ENCODE assay signal across 28 cellular contexts in genomic region chr21:45377866-45378257, GRCh38. TPM values are rescaled to one million over a fixed set of nuclear protein-coding genes. Genes with fewer than 3 reads are reported as not detected.
A peak's percentile ranks its signal among the peaks of the same experiment; 100 is the strongest.
DNase-seq lines count a peak whose midpoint lies in the region; ATAC-seq and TF ChIP-seq lines count a peak whose summit lies in the region.
"Had no signal": no experiment of that assay in that cellular context is flagged by ENCODE, and none has a peak within 500 bp of the region (broad histone marks: within the 10 kb centered on the region; RNA-seq: fewer than 3 reads in every experiment).

No MANE protein-coding gene starts in this region.

- H2AFZ ChIP-seq in PC-3 (ENCODE audit: low read length) = peak overlapping the region; percentile 54; the same call in 1 of the 2 replicates

- no peak overlapping the region for H3K27ac ChIP-seq in PC-3 (ENCODE audit: low read length)
- H3K27ac ChIP-seq: BLaER1 treated with 17β-estradiol and CSF1 and Interleukin-3, amounts not matched to agents 10 nM and 100 nM; foreskin keratinocyte; lower lobe of right lung; right atrium auricular region; upper lobe of right lung had no signal

- H3K9me2 ChIP-seq in PC-3 (replicated peaks; ENCODE audit: low read length) = no peaks in the 10 kb centered on the region

- TF ChIP-seq CTCF in CD14-positive monocyte (IDR thresholded peaks at IDR 0.05) (no peak), PC-3 (conservative IDR thresholded peaks at IDR 0.05; ENCODE audit: low read depth, low read length) (no peak), glutamatergic neuron (IDR thresholded peaks at IDR 0.05; ENCODE audit: partially characterized antibody, unreplicated experiment) (no peak), osteocyte (IDR thresholded peaks at IDR 0.05) (no peak)

- no peak overlapping the region for H3K4me3 ChIP-seq in PC-3 (ENCODE audit: low read length)
- H3K4me3 ChIP-seq: BLaER1 treated with 17β-estradiol and CSF1 and Interleukin-3, amounts not matched to agents 10 nM and 100 nM; dorsolateral prefrontal cortex; HAP-1; lower lobe of right lung; right atrium auricular region; upper lobe of right lung had no signal

- H3K9me3 Mint-ChIP-seq in CD14-positive monocyte = peaks cover 0 to 9% (median 4%) of the 10 kb centered on the region in 7 donors
- peaks cover 19% of the 10 kb centered on the region for H3K9me3 Mint-ChIP-seq in glutamatergic neuron (ENCODE audit: unreplicated experiment)
- peaks cover 2% of the 10 kb centered on the region for H3K9me3 Mint-ChIP-seq in osteocyte (ENCODE audit: unreplicated experiment)
- peaks cover 5% of the 10 kb centered on the region for H3K9me3 Mint-ChIP-seq in activated naive CD8-positive, alpha-beta T cell treated with anti-CD3 and anti-CD28 coated beads for 36 hours
- H3K9me3 Mint-ChIP-seq: central memory CD8-positive, alpha-beta T cell had no signal

- H3K36me3 Mint-ChIP-seq in CD14-positive monocyte (no peaks in the 10 kb centered on the region), glutamatergic neuron (ENCODE audit: unreplicated experiment) (peaks cover 12% of the 10 kb centered on the region), osteocyte (ENCODE audit: unreplicated experiment) (peaks cover 2% of the 10 kb centered on the region)
- H3K36me3 Mint-ChIP-seq in activated naive CD8-positive, alpha-beta T cell treated with anti-CD3 and anti-CD28 coated beads for 36 hours = no peaks in the 10 kb centered on the region

- H3K9me3 ChIP-seq in PC-3 (ENCODE audit: low read length) = no peaks in the 10 kb centered on the region
- H3K9me3 ChIP-seq: lower lobe of right lung, upper lobe of right lung had no signal

- peak; percentile 5 for DNase-seq in CD14-positive monocyte (ENCODE audit: low spot score)
- DNase-seq in PC-3 = no peak
- DNase-seq in glutamatergic neuron = peak; percentile 2
- no peak for DNase-seq in osteocyte (ENCODE audit: extremely low spot score, unreplicated experiment)
- DNase-seq in activated naive CD8-positive, alpha-beta T cell treated with anti-CD3 and anti-CD28 coated beads for 36 hours = no peak
- DNase-seq in NCI-H82 (lab: John Stamatoyannopoulos, UW) = no peak
- DNase-seq: ACHN; activated CD4-positive, alpha-beta T cell treated with anti-CD3 and anti-CD28 coated beads for 4 hours; activated naive CD4-positive, alpha-beta T cell treated with anti-CD3 and anti-CD28 coated beads for 36 hours; activated T-cell treated with anti-CD3 and anti-CD28 coated beads, Interleukin-2, amount 50 U/mL, for 48 hours; anterior cingulate cortex; Calu3; foreskin keratinocyte; hypothalamus; NCI-H1092 treated with DMSO at 0.1 percent for 48 hours; NCI-H2081; occipital lobe; SIG-M5; T-helper 1 cell had no signal

- H3F3A ChIP-seq in PC-3 (ENCODE audit: low read length, unreplicated experiment) = no peaks in the 10 kb centered on the region

- CTCF ChIA-PET in PC-3 (lab: Charles Lee) = no interaction called here

- H3K27me3 ChIP-seq in PC-3 (ENCODE audit: low read length) = no peaks in the 10 kb centered on the region
- H3K27me3 ChIP-seq: right atrium auricular region, upper lobe of right lung had no signal

- peaks cover 19% of the 10 kb centered on the region for H3K4me1 ChIP-seq in PC-3 (ENCODE audit: insufficient read depth, low read length)
- H3K4me1 ChIP-seq: right atrium auricular region, upper lobe of right lung had no signal

- H3K4me2 ChIP-seq in PC-3 (ENCODE audit: low read length) = no peak overlapping the region
- H3K4me2 ChIP-seq: BLaER1 treated with 17β-estradiol and CSF1 and Interleukin-3, amounts not matched to agents 10 nM and 100 nM had no signal

- BruUV-seq in PC-3 (replicated peaks; lab: Mats Ljungman, UMichigan) = no TSS peak

- H3K4me3 Mint-ChIP-seq in CD14-positive monocyte = no peak overlapping the region
- H3K4me3 Mint-ChIP-seq in glutamatergic neuron (ENCODE audit: unreplicated experiment) = no peak overlapping the region
- H3K4me3 Mint-ChIP-seq in osteocyte (ENCODE audit: unreplicated experiment) = no peak overlapping the region
- H3K4me3 Mint-ChIP-seq in activated naive CD8-positive, alpha-beta T cell treated with anti-CD3 and anti-CD28 coated beads for 36 hours = no peak overlapping the region
- H3K4me3 Mint-ChIP-seq: activated naive CD4-positive, alpha-beta T cell treated with anti-CD3 and anti-CD28 coated beads for 36 hours; central memory CD8-positive, alpha-beta T cell had no signal

- H3K36me3 ChIP-seq in PC-3 (ENCODE audit: low read depth, low read length) = no peaks in the 10 kb centered on the region
- H3K36me3 ChIP-seq: BLaER1 treated with 17β-estradiol and CSF1 and Interleukin-3, amounts not matched to agents 10 nM and 100 nM; HAP-1; lower lobe of right lung; right atrium auricular region; upper lobe of right lung had no signal

- H3K27ac Mint-ChIP-seq in CD14-positive monocyte (no peak overlapping the region), glutamatergic neuron (ENCODE audit: unreplicated experiment) (no peak overlapping the region), osteocyte (ENCODE audit: unreplicated experiment) (peak overlapping the region; percentile 85)
- no peak overlapping the region for H3K27ac Mint-ChIP-seq in activated naive CD8-positive, alpha-beta T cell treated with anti-CD3 and anti-CD28 coated beads for 36 hours
- H3K27ac Mint-ChIP-seq: activated naive CD4-positive, alpha-beta T cell treated with anti-CD3 and anti-CD28 coated beads for 36 hours had no signal

- no peaks in the 10 kb centered on the region for H3K4me1 Mint-ChIP-seq in CD14-positive monocyte
- H3K4me1 Mint-ChIP-seq in glutamatergic neuron (ENCODE audit: low read depth, unreplicated experiment) = no peaks in the 10 kb centered on the region
- H3K4me1 Mint-ChIP-seq in osteocyte (ENCODE audit: unreplicated experiment) = peaks cover 36% of the 10 kb centered on the region
- H3K4me1 Mint-ChIP-seq in activated naive CD8-positive, alpha-beta T cell treated with anti-CD3 and anti-CD28 coated beads for 36 hours = no peaks in the 10 kb centered on the region
- H3K4me1 Mint-ChIP-seq: central memory CD8-positive, alpha-beta T cell had no signal

- no peaks in the 10 kb centered on the region for H3K79me2 ChIP-seq in PC-3 (ENCODE audit: low read length)

- H3K27me3 Mint-ChIP-seq in CD14-positive monocyte (ENCODE audit: low read depth in 3 of 3) (peaks cover 5 to 21% (median 12%) of the 10 kb centered on the region in 3 donors), glutamatergic neuron (ENCODE audit: unreplicated experiment) (peaks cover 14% of the 10 kb centered on the region), osteocyte (ENCODE audit: unreplicated experiment) (no peaks in the 10 kb centered on the region)
- H3K27me3 Mint-ChIP-seq in activated naive CD8-positive, alpha-beta T cell treated with anti-CD3 and anti-CD28 coated beads for 36 hours = peaks cover 19% of the 10 kb centered on the region

- POLR2A ChIA-PET in PC-3 (lab: Charles Lee; ENCODE audit: unreplicated experiment) = no interaction called here

- H4K20me1 ChIP-seq in PC-3 (ENCODE audit: low read length) = no peaks in the 10 kb centered on the region

- intact Hi-C loops in CD14-positive monocyte (cut with micrococcal nuclease) (no loop called here), PC-3 (cut with micrococcal nuclease) (no loop called here)

- no peak overlapping the region for H3K9ac ChIP-seq in PC-3 (ENCODE audit: low read length)
- H3K9ac ChIP-seq: BLaER1 treated with 17β-estradiol and CSF1 and Interleukin-3, amounts not matched to agents 10 nM and 100 nM had no signal

- ATAC-seq in PC-3 (no peak), HG02759 (IDR thresholded peaks at IDR 0.05; ENCODE audit: unreplicated experiment) (no peak), HG03342 (IDR thresholded peaks at IDR 0.05; ENCODE audit: unreplicated experiment) (no peak)
- ATAC-seq: foreskin keratinocyte, lower lobe of right lung, upper lobe of right lung had no signal

RNA-seq across cellular contexts. Expression of gene COL18A1, which starts 27.1 kb away (rescaled TPM):
- 1 to 10 TPM in 1 of 2 donors, under 1 TPM in 1; 0.80 to 1.1 TPM for polyA plus RNA-seq in CD14-positive monocyte
- total RNA-seq in PC-3 (2014; rRNA removed) (77.0 and 85.5 TPM in 2 replicates), glutamatergic neuron (ENCODE audit: unreplicated experiment) (9.5 TPM), osteocyte (515 and 555 TPM in 2 replicates)
- total RNA-seq in activated naive CD8-positive, alpha-beta T cell treated with anti-CD3 and anti-CD28 coated beads for 36 hours = 1 to 10 TPM; 3.5 to 4.0 TPM

Comparison
In these comparisons a context has a peak if more than half of its experiments do, and no peak if none do; other contexts are left out.
1. DNase-seq: peak in CD14-positive monocyte (single experiment) and glutamatergic neuron (single experiment); none in PC-3 (single experiment), osteocyte (single experiment), activated naive CD8-positive, alpha-beta T cell treated with anti-CD3 and anti-CD28 coated beads for 36 hours (single experiment) and NCI-H82 (single experiment).